Comparison of ENCODE assay signal across 8 cellular contexts in the genomic region with DNA sequence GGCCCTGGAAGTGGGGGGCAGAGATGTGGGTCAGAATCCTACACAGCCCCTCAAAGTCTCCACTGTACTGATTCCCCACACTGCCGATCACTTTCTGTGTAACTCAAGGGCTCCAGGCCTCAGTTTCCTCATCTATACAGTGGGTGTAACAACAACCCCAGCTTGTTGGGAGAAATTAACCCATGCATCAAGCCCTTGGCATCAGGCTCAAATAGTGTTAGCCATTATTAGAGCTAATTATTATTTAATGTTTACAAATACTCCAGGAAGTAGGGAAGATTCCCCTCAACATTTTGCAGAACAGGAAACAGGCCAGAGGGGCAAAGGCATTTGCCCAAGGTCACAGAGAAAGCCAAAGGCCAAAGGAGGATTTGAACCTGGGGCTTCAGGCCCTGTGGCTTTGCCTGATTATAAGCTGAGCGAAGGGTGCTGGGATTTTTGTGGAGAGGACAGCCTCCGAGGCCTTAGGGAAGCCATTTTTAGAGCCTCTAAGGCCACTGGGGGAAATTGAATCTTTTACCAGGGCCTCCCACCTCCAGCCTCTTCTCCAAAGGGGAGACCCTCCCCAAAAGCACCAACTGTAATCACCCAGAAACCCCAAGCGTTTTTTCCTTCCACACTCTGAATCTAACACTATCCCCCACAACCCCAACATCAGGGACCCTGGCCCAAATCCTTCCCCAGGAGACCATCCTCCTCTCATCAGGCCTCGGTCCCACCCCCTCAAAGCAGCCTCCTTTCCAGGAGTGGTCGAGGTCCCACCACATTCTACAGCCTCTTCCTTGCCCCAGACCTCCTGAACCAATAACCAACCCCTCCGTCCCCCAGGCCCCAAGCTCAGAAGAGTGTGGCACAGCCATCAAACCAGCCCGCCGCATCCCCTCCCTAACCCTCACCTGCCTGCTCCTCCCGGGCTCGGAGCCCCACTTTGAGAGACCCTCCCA. TPM values are rescaled to one million over a fixed set of nuclear protein-coding genes. Genes with fewer than 3 reads are reported as not detected.
DNase-seq lines count a peak whose midpoint lies in the region; ATAC-seq, FAIRE-seq and TF ChIP-seq lines count a peak whose summit lies in the region.

No MANE protein-coding gene starts in this region.

- no peak for TF ChIP-seq EP300 in K562 (IDR thresholded peaks at IDR 0.05; ENCODE audit: low read length)

- no peak for ATAC-seq in K562
- ATAC-seq in lower lobe of right lung = peak in 1 of 2 donors; percentile 24

- H3K4me2 ChIP-seq in K562 (ENCODE audit: insufficient read depth, low read length) = peak overlapping the region; percentile 91

- TF ChIP-seq CTCF in A673 (conservative IDR thresholded peaks at IDR 0.05; ENCODE audit: low read depth, low read length) (no peak), K562 (IDR thresholded peaks at IDR 0.05 in 2 of 3, conservative IDR thresholded peaks at IDR 0.05 in 1 of 3; ENCODE audit: insufficient read depth in 2 of 3, low read depth in 1 of 3, low read length in 3 of 3) (no peak), lower lobe of right lung (IDR thresholded peaks at IDR 0.05) (no peak), uterus (IDR thresholded peaks at IDR 0.05) (no peak)

- H2AFZ ChIP-seq in K562 (ENCODE audit: low read depth, low read length) = 0 out of 2 replicates have a peak overlapping the region, but pooled peaks have one; percentile 26

- H3K27ac ChIP-seq in A673 (ENCODE audit: low read depth, low read length, poor library complexity, severe bottlenecking) (peak overlapping the region; percentile 72), K562 (ENCODE audit: extremely low read depth, low read depth, low read length) (peak overlapping the region; percentile 75), lower lobe of right lung (peak overlapping the region; percentile 86), uterus (peak overlapping the region; percentile 92 to 96)

- TF ChIP-seq POLR2A in K562 (conservative IDR thresholded peaks at IDR 0.05) = no peak
- TF ChIP-seq POLR2A in uterus (IDR thresholded peaks at IDR 0.05) = no peak
- TF ChIP-seq POLR2A in H54 (IDR thresholded peaks at IDR 0.05; ENCODE audit: low read depth, low read length) = no peak

- H3K4me1 ChIP-seq in A673 (ENCODE audit: insufficient read depth, low read length, poor library complexity, severe bottlenecking) (peaks cover 10% of the 10 kb centered on the region), K562 (replicated peaks in 1 of 2; ENCODE audit: control insufficient read depth in 2 of 2, insufficient read depth in 2 of 2, low read length in 2 of 2) (peaks cover 18 to 46% of the 10 kb centered on the region in 2 experiments), lower lobe of right lung (peaks cover 18% of the 10 kb centered on the region), uterus (peaks cover 0 to 6% of the 10 kb centered on the region in 2 donors)

- H3K36me3 ChIP-seq in A673 (ENCODE audit: insufficient read depth, low read length, poor library complexity, severe bottlenecking) (peaks cover 39% of the 10 kb centered on the region), K562 (ENCODE audit: control insufficient read depth, insufficient read depth, low read length) (peaks cover 43% of the 10 kb centered on the region), lower lobe of right lung (peaks cover 44% of the 10 kb centered on the region), uterus (no peaks in the 10 kb centered on the region)

- peaks cover 3% of the 10 kb centered on the region; the same call in 1 of the 2 replicates for H4K20me1 ChIP-seq in K562 (replicated peaks; ENCODE audit: control insufficient read depth, insufficient read depth, low read length)

- intact Hi-C loops in A673 (cut with micrococcal nuclease; ENCODE audit: unreplicated experiment) = no loop called here
- intact Hi-C loops in K562 (cut with micrococcal nuclease) = loop anchor here (5.0 kb wide), 1 partner anchor 135 kb away; no protein-coding TSS in a partner anchor
- intact Hi-C loops in lower lobe of right lung (cut with DNase I) = no loop called here
- intact Hi-C loops in uterus (cut with DNase I; ENCODE audit: low total_unique reads) = no loop called here

- H3K27me3 ChIP-seq in A673 (replicated peaks; ENCODE audit: insufficient read depth, low read depth, low read length, poor library complexity) (no peaks in the 10 kb centered on the region), K562 (ENCODE audit: control insufficient read depth in 2 of 2, insufficient read depth in 2 of 2, low read length in 2 of 2) (no peaks in the 10 kb centered on the region), lower lobe of right lung (ENCODE audit: low read depth) (no peaks in the 10 kb centered on the region), uterus (no peaks in the 10 kb centered on the region)

- no peak for TF ChIP-seq RAD21 in K562 (CRISPR knock-in tag; conservative IDR thresholded peaks at IDR 0.05 in 1 of 2, IDR thresholded peaks at IDR 0.05 in 1 of 2)

- WGBS in K562 (ENCODE audit: insufficient coverage, low coverage, missing lambda C conversion rate) = 18% methylated on average over 7 of the region's 11 CpGs

- H3K79me2 ChIP-seq in K562 (ENCODE audit: control insufficient read depth, insufficient read depth, low read length) = peaks cover 21% of the 10 kb centered on the region

- POLR2A ChIA-PET in A673 (lab: Charles Lee; ENCODE audit: low non-redundant PET) (no interaction called here), K562 (lab: Yijun Ruan, JAX) (interaction anchor here (0.6 to 2.7 kb wide), 9 partner anchors 8 to 48 kb away, joined by 3 to 11 read pairs (median 4); a partner anchor contains a TSS)

- H3K9me3 ChIP-seq in A673 (ENCODE audit: low read depth, low read length, poor library complexity, severe bottlenecking) (no peaks in the 10 kb centered on the region), K562 (replicated peaks; ENCODE audit: control insufficient read depth, insufficient read depth, low read depth, low read length) (no peaks in the 10 kb centered on the region), lower lobe of right lung (no peaks in the 10 kb centered on the region), uterus (no peaks in the 10 kb centered on the region)

- no peaks in the 10 kb centered on the region for H3K9me1 ChIP-seq in K562 (ENCODE audit: control insufficient read depth, insufficient read depth, low read length)

- CTCF ChIA-PET in A673 (lab: Charles Lee) (no interaction called here), K562 (lab: Yijun Ruan, JAX; ENCODE audit: low intra/inter-chr PET ratio) (interaction anchor here (0.6 kb wide), 1 partner anchor 396 kb away, joined by 9 read pairs; no protein-coding TSS in a partner anchor)

- DNase-seq in A673 (ENCODE audit: low spot score) (no peak), HuH-7 (ENCODE audit: low spot score) (peak; percentile 43), K562 (ENCODE audit: extremely low read depth in 1 of 4, low spot score in 3 of 4) (peak in 2 of 4 experiments; percentile 16 to 41), lower lobe of right lung (no peak), uterus (no peak), GM19239 (ENCODE audit: insufficient read length, low spot score) (no peak), ureter (ENCODE audit: low spot score) (no peak), H54 (ENCODE audit: insufficient read length, low spot score) (no peak)

- FAIRE-seq in K562 (lab: Jason Lieb, UNC) (no peak), GM19239 (lab: Jason Lieb, UNC) (no peak), H54 (lab: Jason Lieb, UNC) (no peak)

- in situ Hi-C loops in K562 (cut with MboI) = no loop called here

- H3K4me3 ChIP-seq in A673 (ENCODE audit: low read depth, low read length, poor library complexity, severe bottlenecking) (peak overlapping the region; percentile 56), K562 (peak overlapping the region; percentile 68), lower lobe of right lung (peak overlapping the region; percentile 59), uterus (peak overlapping the region; percentile 71 to 100)

- H3K9ac ChIP-seq in K562 (ENCODE audit: insufficient read depth in 1 of 2, low read depth in 2 of 2, low read length in 2 of 2) = peak overlapping the region; percentile 76 to 97

- BruUV-seq in A673 (replicated peaks; lab: Mats Ljungman, UMichigan) = no TSS peak
- BruUV-seq in K562 (replicated peaks; lab: Mats Ljungman, UMichigan) = TSS peak; percentile 40

RNA-seq across cellular contexts. Expression of a gene that starts 1.1 kb away (rescaled TPM):
- total RNA-seq in A673 (2021) = 210 and 245 TPM in 2 replicates
- 26.1 and 86.1 TPM in 2 replicates for total RNA-seq in K562 (2011; cell fraction: chromatin; rRNA removed; ENCODE audit: low replicate concordance)
- total RNA-seq in K562 (2011; cell fraction: nucleolus; rRNA removed) = 93.6 and 114 TPM in 2 replicates
- total RNA-seq in K562 (2011; cell fraction: nucleoplasm; rRNA removed) = 59.8 and 63.9 TPM in 2 replicates
- total RNA-seq in K562 (2014; rRNA removed) = 234 and 260 TPM in 2 replicates
- total RNA-seq in K562 (2014; rRNA removed; fragmentation: Illumina TruSeq; extraction: Trizol) = 16.0 and 21.8 TPM in 2 replicates
- total RNA-seq in K562 (2015; rRNA removed; fragmentation: Illumina TruSeq; extraction: Trizol) = 104 and 106 TPM in 2 replicates
- total RNA-seq in K562 (2021) = 228 and 236 TPM in 2 replicates
- 116 and 176 TPM in 2 replicates for polyA plus RNA-seq in K562 (2011; rRNA removed)
- polyA plus RNA-seq in K562 (2011; cell fraction: cytosol; rRNA removed) = 199 and 396 TPM in 2 replicates
- 128 and 178 TPM in 2 replicates for polyA plus RNA-seq in K562 (2011; cell fraction: nucleus; rRNA removed)
- 173 and 302 TPM in 2 replicates for polyA plus RNA-seq in K562 (2012)
- 62.5 and 201 TPM in 2 replicates for polyA plus RNA-seq in K562 (2014; fragmentation: Illumina TruSeq; extraction: Trizol)
- 1 to 10 TPM in 1 of 2 experiments, under 1 TPM in 1; 0.46 to 1.0 TPM for polyA plus RNA-seq in K562 (2014; fragmentation: Nextera tagmentation; extraction: Ambion mirVana)
- polyA plus RNA-seq in K562 (2014; rRNA removed) = 168 and 203 TPM in 2 replicates
- polyA minus RNA-seq in K562 (2011; rRNA and poly(A)+ RNA removed) = 28.0 and 49.7 TPM in 2 replicates
- polyA minus RNA-seq in K562 (2011; cell fraction: cytosol; rRNA and poly(A)+ RNA removed) = 138 and 159 TPM in 2 replicates
- polyA minus RNA-seq in K562 (2011; cell fraction: nucleus; rRNA and poly(A)+ RNA removed) = 35.5 and 49.0 TPM in 2 replicates
- 195 TPM for total RNA-seq in lower lobe of right lung
- total RNA-seq in uterus = 100 to 1,000 TPM; 139 to 273 (median 205) TPM
- 162 TPM for total RNA-seq in ureter

RNA-seq across cellular contexts. Expression of a gene that starts 15.4 kb away (rescaled TPM):
- 111 and 114 TPM in 2 replicates for total RNA-seq in A673 (2021)
- total RNA-seq in K562 (2011; cell fraction: chromatin; rRNA removed; ENCODE audit: low replicate concordance) = 91.9 and 173 TPM in 2 replicates
- total RNA-seq in K562 (2011; cell fraction: nucleolus; rRNA removed) = 110 and 120 TPM in 2 replicates
- 109 and 127 TPM in 2 replicates for total RNA-seq in K562 (2011; cell fraction: nucleoplasm; rRNA removed)
- total RNA-seq in K562 (2014; rRNA removed) = 133 and 147 TPM in 2 replicates
- 48.7 and 66.2 TPM in 2 replicates for total RNA-seq in K562 (2014; rRNA removed; fragmentation: Illumina TruSeq; extraction: Trizol)
- total RNA-seq in K562 (2015; rRNA removed; fragmentation: Illumina TruSeq; extraction: Trizol) = 80.5 and 83.3 TPM in 2 replicates
- 114 and 118 TPM in 2 replicates for total RNA-seq in K562 (2021)
- 159 and 217 TPM in 2 replicates for polyA plus RNA-seq in K562 (2011; rRNA removed)
- polyA plus RNA-seq in K562 (2011; cell fraction: cytosol; rRNA removed) = 242 and 309 TPM in 2 replicates
- 149 and 198 TPM in 2 replicates for polyA plus RNA-seq in K562 (2011; cell fraction: nucleus; rRNA removed)
- polyA plus RNA-seq in K562 (2012) = 146 and 182 TPM in 2 replicates
- polyA plus RNA-seq in K562 (2014; fragmentation: Illumina TruSeq; extraction: Trizol) = 191 and 210 TPM in 2 replicates
- polyA plus RNA-seq in K562 (2014; fragmentation: Nextera tagmentation; extraction: Ambion mirVana) = 10 to 100 TPM; 21.9 to 41.3 TPM
- 153 and 177 TPM in 2 replicates for polyA plus RNA-seq in K562 (2014; rRNA removed)
- polyA minus RNA-seq in K562 (2011; rRNA and poly(A)+ RNA removed) = 64.2 and 93.8 TPM in 2 replicates
- polyA minus RNA-seq in K562 (2011; cell fraction: cytosol; rRNA and poly(A)+ RNA removed) = 88.9 and 91.1 TPM in 2 replicates
- 27.5 and 34.8 TPM in 2 replicates for polyA minus RNA-seq in K562 (2011; cell fraction: nucleus; rRNA and poly(A)+ RNA removed)
- total RNA-seq in lower lobe of right lung = 71.9 TPM
- total RNA-seq in uterus = 100 to 1,000 TPM in 1 of 4 donors, 10 to 100 TPM in 3; 30.3 to 113 (median 82.5) TPM
- total RNA-seq in ureter = 79.5 TPM

RNA-seq across cellular contexts. Expression of a gene that starts 20.4 kb away (rescaled TPM):
- 15.8 and 16.4 TPM in 2 replicates for total RNA-seq in A673 (2021)
- 26.9 and 68.3 TPM in 2 replicates for total RNA-seq in K562 (2011; cell fraction: chromatin; rRNA removed; ENCODE audit: low replicate concordance)
- 36.6 and 44.4 TPM in 2 replicates for total RNA-seq in K562 (2011; cell fraction: nucleolus; rRNA removed)
- 26.0 and 26.8 TPM in 2 replicates for total RNA-seq in K562 (2011; cell fraction: nucleoplasm; rRNA removed)
- 12.9 and 16.3 TPM in 2 replicates for total RNA-seq in K562 (2014; rRNA removed)
- 2.8 and 3.2 TPM in 2 replicates for total RNA-seq in K562 (2014; rRNA removed; fragmentation: Illumina TruSeq; extraction: Trizol)
- total RNA-seq in K562 (2015; rRNA removed; fragmentation: Illumina TruSeq; extraction: Trizol) = 5.4 and 6.0 TPM in 2 replicates
- total RNA-seq in K562 (2021) = 22.1 and 22.5 TPM in 2 replicates
- 4.0 and 9.2 TPM in 2 replicates for polyA plus RNA-seq in K562 (2011; rRNA removed)
- 4.9 and 11.1 TPM in 2 replicates for polyA plus RNA-seq in K562 (2011; cell fraction: cytosol; rRNA removed)
- 14.6 and 22.8 TPM in 2 replicates for polyA plus RNA-seq in K562 (2011; cell fraction: nucleus; rRNA removed)
- polyA plus RNA-seq in K562 (2012) = 12.3 and 14.0 TPM in 2 replicates
- polyA plus RNA-seq in K562 (2014; fragmentation: Illumina TruSeq; extraction: Trizol) = 4.1 and 9.6 TPM in 2 replicates
- under 1 TPM; 0.24 to 0.45 TPM for polyA plus RNA-seq in K562 (2014; fragmentation: Nextera tagmentation; extraction: Ambion mirVana)
- polyA plus RNA-seq in K562 (2014; rRNA removed) = 9.0 and 13.2 TPM in 2 replicates
- 2.8 and 4.1 TPM in 2 replicates for polyA minus RNA-seq in K562 (2011; rRNA and poly(A)+ RNA removed)
- 7.6 and 14.9 TPM in 2 replicates for polyA minus RNA-seq in K562 (2011; cell fraction: cytosol; rRNA and poly(A)+ RNA removed)
- polyA minus RNA-seq in K562 (2011; cell fraction: nucleus; rRNA and poly(A)+ RNA removed) = 7.0 and 10.7 TPM in 2 replicates
- total RNA-seq in lower lobe of right lung = 19.7 TPM
- total RNA-seq in uterus = 10 to 100 TPM in 3 of 4 donors, 1 to 10 TPM in 1; 4.1 to 43.5 (median 21.7) TPM
- 29.2 TPM for total RNA-seq in ureter

RNA-seq across cellular contexts. Expression of a gene that starts 29.4 kb away (rescaled TPM):
- total RNA-seq in A673 (2021) (1,270 and 1,348 TPM in 2 replicates), K562 (2014; rRNA removed) (1,110 and 1,524 TPM in 2 replicates), K562 (2014; rRNA removed; fragmentation: Illumina TruSeq; extraction: Trizol) (1,512 and 1,662 TPM in 2 replicates), K562 (2015; rRNA removed; fragmentation: Illumina TruSeq; extraction: Trizol) (1,433 and 1,470 TPM in 2 replicates), K562 (2021) (2,028 and 2,215 TPM in 2 replicates), lower lobe of right lung (884 TPM), uterus (1,000 to 10,000 TPM in 2 of 4 donors, 100 to 1,000 TPM in 2; 295 to 1,369 (median 721) TPM), ureter (1,235 TPM)
- total RNA-seq in K562 (2011; cell fraction: chromatin; rRNA removed; ENCODE audit: low replicate concordance) = 157 and 351 TPM in 2 replicates
- 427 and 474 TPM in 2 replicates for total RNA-seq in K562 (2011; cell fraction: nucleolus; rRNA removed)
- total RNA-seq in K562 (2011; cell fraction: nucleoplasm; rRNA removed) = 616 and 1,019 TPM in 2 replicates
- polyA plus RNA-seq in K562 (2011; rRNA removed) (1,733 and 2,197 TPM in 2 replicates), K562 (2014; fragmentation: Illumina TruSeq; extraction: Trizol) (2,671 and 2,751 TPM in 2 replicates), K562 (2014; fragmentation: Nextera tagmentation; extraction: Ambion mirVana) (1,000 to 10,000 TPM; 2,213 to 2,563 TPM), K562 (2014; rRNA removed) (1,690 and 2,247 TPM in 2 replicates)
- polyA plus RNA-seq in K562 (2011; cell fraction: cytosol; rRNA removed) = 4,493 and 4,718 TPM in 2 replicates
- 1,163 and 1,235 TPM in 2 replicates for polyA plus RNA-seq in K562 (2011; cell fraction: nucleus; rRNA removed)
- polyA plus RNA-seq in K562 (2012) = 2,878 and 4,513 TPM in 2 replicates
- 1,555 and 1,880 TPM in 2 replicates for polyA minus RNA-seq in K562 (2011; rRNA and poly(A)+ RNA removed)
- polyA minus RNA-seq in K562 (2011; cell fraction: cytosol; rRNA and poly(A)+ RNA removed) = 757 and 815 TPM in 2 replicates
- 165 and 281 TPM in 2 replicates for polyA minus RNA-seq in K562 (2011; cell fraction: nucleus; rRNA and poly(A)+ RNA removed)

RNA-seq across cellular contexts. Expression of a gene that starts 46.3 kb away (rescaled TPM):
- total RNA-seq in A673 (2021) (61.4 and 74.9 TPM in 2 replicates), K562 (2014; rRNA removed) (118 and 136 TPM in 2 replicates), K562 (2014; rRNA removed; fragmentation: Illumina TruSeq; extraction: Trizol) (4.8 and 7.2 TPM in 2 replicates), K562 (2015; rRNA removed; fragmentation: Illumina TruSeq; extraction: Trizol) (17.4 and 17.7 TPM in 2 replicates), K562 (2021) (78.5 and 87.0 TPM in 2 replicates), lower lobe of right lung (60.4 TPM), uterus (100 to 1,000 TPM in 1 of 4 donors, 10 to 100 TPM in 3; 29.7 to 295 (median 74.2) TPM), ureter (62.1 TPM)
- 18.7 and 60.0 TPM in 2 replicates for total RNA-seq in K562 (2011; cell fraction: chromatin; rRNA removed; ENCODE audit: low replicate concordance)
- total RNA-seq in K562 (2011; cell fraction: nucleolus; rRNA removed) = 56.3 and 62.2 TPM in 2 replicates
- total RNA-seq in K562 (2011; cell fraction: nucleoplasm; rRNA removed) = 43.5 and 57.0 TPM in 2 replicates
- polyA plus RNA-seq in K562 (2011; rRNA removed) (13.8 and 19.2 TPM in 2 replicates), K562 (2014; fragmentation: Illumina TruSeq; extraction: Trizol) (5.7 and 8.4 TPM in 2 replicates), K562 (2014; fragmentation: Nextera tagmentation; extraction: Ambion mirVana) (1 to 10 TPM; 1.9 to 4.7 TPM), K562 (2014; rRNA removed) (102 and 115 TPM in 2 replicates)
- polyA plus RNA-seq in K562 (2011; cell fraction: cytosol; rRNA removed) = 34.7 and 78.2 TPM in 2 replicates
- 180 and 217 TPM in 2 replicates for polyA plus RNA-seq in K562 (2011; cell fraction: nucleus; rRNA removed)
- 58.6 and 65.4 TPM in 2 replicates for polyA plus RNA-seq in K562 (2012)
- 1.2 and 1.4 TPM in 2 replicates for polyA minus RNA-seq in K562 (2011; rRNA and poly(A)+ RNA removed)
- 11.4 and 17.5 TPM in 2 replicates for polyA minus RNA-seq in K562 (2011; cell fraction: cytosol; rRNA and poly(A)+ RNA removed)
- polyA minus RNA-seq in K562 (2011; cell fraction: nucleus; rRNA and poly(A)+ RNA removed) = 9.3 and 9.8 TPM in 2 replicates
